In the genomic region with DNA sequence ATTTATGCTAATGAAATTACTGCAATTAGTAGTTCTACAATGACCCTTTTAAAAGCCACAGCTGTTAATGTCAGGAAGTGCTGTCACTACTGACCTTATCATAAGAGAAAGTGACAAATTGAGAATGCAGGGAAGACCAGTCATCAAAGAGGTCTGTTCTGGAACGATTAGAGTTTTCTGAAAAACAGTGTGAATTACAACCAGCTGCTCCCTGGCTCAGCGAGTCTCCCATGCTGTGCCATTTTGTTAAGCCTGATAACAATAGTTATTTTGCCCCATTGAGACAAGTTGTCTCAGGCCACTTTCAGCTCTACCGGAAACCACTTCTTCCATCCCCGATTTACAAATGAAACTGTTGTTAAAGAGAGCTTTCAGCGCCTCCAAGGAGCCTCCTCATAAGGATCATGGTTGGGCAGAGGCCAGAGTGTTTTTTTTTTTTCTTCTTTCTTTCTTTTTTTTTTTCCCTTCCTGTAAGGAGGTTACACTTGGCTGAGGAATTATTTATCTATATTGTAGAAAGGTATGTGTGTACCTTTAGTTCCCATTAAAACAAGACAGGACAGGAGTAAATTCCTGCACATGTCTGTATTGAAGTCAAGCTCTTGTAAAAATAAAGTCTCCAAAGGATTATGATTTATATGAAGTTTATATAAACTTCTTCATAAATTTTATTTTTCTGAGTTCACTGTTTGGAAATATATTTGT, we compare ENCODE assay signal across 13 cellular contexts.
DNase-seq lines count a peak whose midpoint lies in the region; ATAC-seq and TF ChIP-seq lines count a peak whose summit lies in the region.
"Had no signal": no experiment of that assay in that cellular context is flagged by ENCODE, and none has a peak within 500 bp of the region (broad histone marks: within the 10 kb centered on the region; RNA-seq: fewer than 3 reads in every experiment).

No MANE protein-coding gene starts in this region.

- no peak for ATAC-seq in GM21576 (IDR thresholded peaks at IDR 0.05; ENCODE audit: unreplicated experiment)
- ATAC-seq: activated CD8-positive, alpha-beta T cell treated with anti-CD3 and anti-CD28 coated beads for 36 hours; effector memory CD8-positive, alpha-beta T cell; naive thymus-derived CD4-positive, alpha-beta T cell had no signal

- H3K27me3 Mint-ChIP-seq in mesothelial cell of epicardium (ENCODE audit: low read depth), result peaks cover 50% of the 10 kb centered on the region
- H3K27me3 Mint-ChIP-seq in activated T-cell treated with anti-CD3 and anti-CD28 coated beads, Interleukin-2, amount 50 U/mL, for 24 hours, result peaks cover 25% of the 10 kb centered on the region

- H3K9me3 ChIP-seq in colonic mucosa, result no peaks in the 10 kb centered on the region

- no peak overlapping the region for H3K4me3 Mint-ChIP-seq in mesothelial cell of epicardium
- no peak overlapping the region for H3K4me3 Mint-ChIP-seq in activated T-cell treated with anti-CD3 and anti-CD28 coated beads, Interleukin-2, amount 50 U/mL, for 24 hours
- H3K4me3 Mint-ChIP-seq: activated CD8-positive, alpha-beta T cell treated with anti-CD3 and anti-CD28 coated beads for 36 hours; activated naive CD8-positive, alpha-beta T cell; effector memory CD8-positive, alpha-beta T cell; naive thymus-derived CD4-positive, alpha-beta T cell had no signal

- no peaks in the 10 kb centered on the region for H3K36me3 Mint-ChIP-seq in mesothelial cell of epicardium
- no peaks in the 10 kb centered on the region for H3K36me3 Mint-ChIP-seq in activated T-cell treated with anti-CD3 and anti-CD28 coated beads, Interleukin-2, amount 50 U/mL, for 24 hours (ENCODE audit: low read depth)
- H3K36me3 Mint-ChIP-seq: activated naive CD8-positive, alpha-beta T cell; naive thymus-derived CD4-positive, alpha-beta T cell had no signal

- peaks cover 17% of the 10 kb centered on the region for H3K4me1 Mint-ChIP-seq in mesothelial cell of epicardium
- H3K4me1 Mint-ChIP-seq in activated T-cell treated with anti-CD3 and anti-CD28 coated beads, Interleukin-2, amount 50 U/mL, for 24 hours (ENCODE audit: low read depth), result peaks cover 11% of the 10 kb centered on the region

- intact Hi-C loops in dorsolateral prefrontal cortex (cut with DNase I) (loop anchor here (2.0 to 10.0 kb wide), 2 partner anchors 173 to 311 kb away; a partner anchor contains a TSS), colonic mucosa (cut with DNase I) (no loop called here)

- H3K36me3 ChIP-seq in colonic mucosa, result no peaks in the 10 kb centered on the region

- H3K9ac ChIP-seq in colonic mucosa (ENCODE audit: low read depth in 2 of 2, low read length in 2 of 2), result no peak overlapping the region

- peak in 1 of 56 donors; percentile 14 for TF ChIP-seq CTCF in dorsolateral prefrontal cortex (IDR thresholded peaks at IDR 0.05 in 54 of 56, conservative IDR thresholded peaks at IDR 0.05 in 2 of 56; ENCODE audit: low read depth in 1 of 56, partially characterized antibody in 56 of 56)
- no peak for TF ChIP-seq CTCF in mesothelial cell of epicardium (IDR thresholded peaks at IDR 0.05; ENCODE audit: unreplicated experiment)
- no peak for TF ChIP-seq CTCF in colonic mucosa (IDR thresholded peaks at IDR 0.05)

- peaks cover 0 to 6% (median 0%) of the 10 kb centered on the region in 45 donors for H3K27me3 ChIP-seq in dorsolateral prefrontal cortex
- no peaks in the 10 kb centered on the region for H3K27me3 ChIP-seq in colonic mucosa

- H3K27ac ChIP-seq in dorsolateral prefrontal cortex, result peak overlapping the region in 44 of 59 donors; percentile 1 to 82 (median 38)
- H3K27ac ChIP-seq in colonic mucosa, result no peak overlapping the region

- H3K4me3 ChIP-seq in dorsolateral prefrontal cortex (peak overlapping the region in 30 of 59 donors; percentile 1 to 49 (median 20)), colonic mucosa (no peak overlapping the region)

- peak; percentile 4 for DNase-seq in EL
- DNase-seq in NCI-H146 (lab: John Stamatoyannopoulos, UW), result peak; percentile 74
- DNase-seq in dorsolateral prefrontal cortex, result peak in 2 of 10 donors; percentile 11 to 14
- no peak for DNase-seq in mesothelial cell of epicardium (ENCODE audit: low spot score in 2 of 2, unreplicated experiment in 2 of 2)
- no peak for DNase-seq in ureter (ENCODE audit: low spot score)
- DNase-seq in activated T-cell treated with anti-CD3 and anti-CD28 coated beads, Interleukin-2, amount 50 U/mL, for 24 hours, result no peak
- DNase-seq in colonic mucosa, result no peak
- DNase-seq: activated CD8-positive, alpha-beta T cell treated with anti-CD3 and anti-CD28 coated beads for 36 hours; effector memory CD8-positive, alpha-beta T cell; naive thymus-derived CD4-positive, alpha-beta T cell; NCI-H774 had no signal

- H3K9me3 Mint-ChIP-seq in mesothelial cell of epicardium, result no peaks in the 10 kb centered on the region
- H3K9me3 Mint-ChIP-seq in activated T-cell treated with anti-CD3 and anti-CD28 coated beads, Interleukin-2, amount 50 U/mL, for 24 hours, result no peaks in the 10 kb centered on the region
- H3K9me3 Mint-ChIP-seq: activated CD8-positive, alpha-beta T cell treated with anti-CD3 and anti-CD28 coated beads for 36 hours; effector memory CD8-positive, alpha-beta T cell had no signal

- no peaks in the 10 kb centered on the region for H3K4me1 ChIP-seq in colonic mucosa

- peak overlapping the region; percentile 22 for H3K27ac Mint-ChIP-seq in mesothelial cell of epicardium
- no peak overlapping the region for H3K27ac Mint-ChIP-seq in activated T-cell treated with anti-CD3 and anti-CD28 coated beads, Interleukin-2, amount 50 U/mL, for 24 hours
- H3K27ac Mint-ChIP-seq: activated CD8-positive, alpha-beta T cell treated with anti-CD3 and anti-CD28 coated beads for 36 hours; activated naive CD8-positive, alpha-beta T cell; effector memory CD8-positive, alpha-beta T cell had no signal

Comparison
In these comparisons a context has a peak if more than half of its experiments do, and no peak if none do; other contexts are left out.
1. DNase-seq: peak in EL (single experiment) and NCI-H146 (single experiment); none in mesothelial cell of epicardium (0 of 2), ureter (single experiment), activated T-cell treated with anti-CD3 and anti-CD28 coated beads, Interleukin-2, amount 50 U/mL, for 24 hours (single experiment) and colonic mucosa (single experiment).